Comparison of ENCODE assay signal across 8 cellular contexts in genomic region chr11:129960216-129961214, GRCh38. TPM values are rescaled to one million over a fixed set of nuclear protein-coding genes. Genes with fewer than 3 reads are reported as not detected.
DNase-seq lines count a peak whose midpoint lies in the region; ATAC-seq and TF ChIP-seq lines count a peak whose summit lies in the region.

No MANE protein-coding gene starts in this region.

- 86 to 92% methylated on average over 18 of the region's 18 CpGs for WGBS in sigmoid colon, 2 donors

- H3K27me3 ChIP-seq in WERI-Rb-1 (ENCODE audit: insufficient read depth, low read depth, severe bottlenecking): no peaks in the 10 kb centered on the region
- no peaks in the 10 kb centered on the region for H3K27me3 ChIP-seq in sigmoid colon

- ATAC-seq in HG02938 (IDR thresholded peaks at IDR 0.05; ENCODE audit: unreplicated experiment): peak; percentile 91

- TF ChIP-seq CTCF in WERI-Rb-1 (IDR thresholded peaks at IDR 0.05; ENCODE audit: low read depth, low read length) (no peak), sigmoid colon (IDR thresholded peaks at IDR 0.05) (no peak)

- H3K9me3 ChIP-seq in WERI-Rb-1 (ENCODE audit: severe bottlenecking) (no peaks in the 10 kb centered on the region), sigmoid colon (no peaks in the 10 kb centered on the region)

- intact Hi-C loops in sigmoid colon (cut with DNase I): no loop called here

- H3K4me1 ChIP-seq in sigmoid colon: no peaks in the 10 kb centered on the region

- TF ChIP-seq EP300 in sigmoid colon (IDR thresholded peaks at IDR 0.05): no peak

- TF ChIP-seq POLR2A in sigmoid colon (IDR thresholded peaks at IDR 0.05): no peak

- DNase-seq in stimulated activated CD4-positive, alpha-beta T cell treated with anti-CD3 and anti-CD28 coated beads, Interleukin-15, amount 100 ng/mL, for 48 hours (ENCODE audit: low read depth in 2 of 2): peak; percentile 4 to 19
- DNase-seq in stimulated activated CD4-positive, alpha-beta T cell treated with anti-CD3 and anti-CD28 coated beads, Interleukin-12 subunit alpha, Interleukin-12 subunit beta, amount 100 ng/mL, for 4 hours: no peak
- DNase-seq in SK-MEL-5 (ENCODE audit: low read depth, low spot score): peak; percentile 58
- DNase-seq in lung microvascular endothelial cell (ENCODE audit: low read depth in 2 of 2): peak; percentile 41 to 81
- DNase-seq in WERI-Rb-1: no peak
- DNase-seq in sigmoid colon: no peak
- no peak for DNase-seq in NCI-H2081 treated with DMSO at 0.1 percent for 48 hours (lab: John Stamatoyannopoulos, UW)

- H3K4me3 ChIP-seq in WERI-Rb-1 (ENCODE audit: low read depth, low read length): no peak overlapping the region
- H3K4me3 ChIP-seq in sigmoid colon: no peak overlapping the region

- H3K27ac ChIP-seq in WERI-Rb-1 (no peak overlapping the region), sigmoid colon (no peak overlapping the region)

- H3K36me3 ChIP-seq in WERI-Rb-1: no peaks in the 10 kb centered on the region; the same call in 1 of the 2 replicates
- peaks cover 0 to 29% (median 0%) of the 10 kb centered on the region in 4 donors for H3K36me3 ChIP-seq in sigmoid colon

- in situ Hi-C loops in SK-MEL-5 (cut with HindIII; ENCODE audit: low pct_unique_long_range_greater_than_20kb, low sequenced_read_pairs): no loop called here

RNA-seq across cellular contexts. Expression of gene PRDM10, which starts 42.1 kb away (rescaled TPM):
- 3.6 and 4.3 TPM in 2 replicates for total RNA-seq in SK-MEL-5 (2014; rRNA removed; shearing (Covaris generic))
- 3.7 and 4.7 TPM in 2 replicates for polyA plus RNA-seq in SK-MEL-5 (2015; cell fraction: cytosol; rRNA removed)
- polyA plus RNA-seq in SK-MEL-5 (2015; cell fraction: nucleus; rRNA removed): 7.8 and 8.5 TPM in 2 replicates
- total RNA-seq in lung microvascular endothelial cell (2.6 and 3.8 TPM in 2 replicates), sigmoid colon (10 to 100 TPM in 1 of 4 donors, 1 to 10 TPM in 3; 6.3 to 11.9 (median 6.7) TPM)
- polyA plus RNA-seq in sigmoid colon: 1 to 10 TPM; 1.8 to 3.7 (median 3.2) TPM

Comparison
In these comparisons a context has a peak if more than half of its experiments do, and no peak if none do; other contexts are left out.
1. DNase-seq: peak in stimulated activated CD4-positive, alpha-beta T cell treated with anti-CD3 and anti-CD28 coated beads, Interleukin-15, amount 100 ng/mL, for 48 hours (2 of 2), SK-MEL-5 (single experiment) and lung microvascular endothelial cell (2 of 2); none in stimulated activated CD4-positive, alpha-beta T cell treated with anti-CD3 and anti-CD28 coated beads, Interleukin-12 subunit alpha, Interleukin-12 subunit beta, amount 100 ng/mL, for 4 hours (single experiment), WERI-Rb-1 (single experiment), sigmoid colon (single experiment) and NCI-H2081 treated with DMSO at 0.1 percent for 48 hours (single experiment).